In the genomic region with DNA sequence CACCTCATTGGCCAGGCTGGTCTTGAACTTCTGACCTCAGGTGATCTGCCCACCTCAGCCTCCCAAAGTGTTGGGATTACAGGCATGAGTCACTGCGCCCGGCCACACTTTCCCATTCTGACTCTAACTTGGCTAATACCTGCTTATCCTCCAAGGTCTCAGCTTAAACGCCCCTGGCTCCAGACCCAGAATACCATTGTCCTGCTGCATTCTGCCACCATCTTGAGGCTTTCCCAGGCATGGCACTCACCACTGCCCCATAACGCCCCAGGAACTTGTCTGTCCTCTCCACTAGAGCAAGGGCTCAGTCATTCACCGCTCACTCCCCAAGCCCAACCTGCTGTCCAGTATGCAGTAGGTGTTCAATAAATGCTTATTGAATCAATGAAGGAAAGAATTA, we compare ENCODE assay signal across 27 cellular contexts. TPM values are rescaled to one million over a fixed set of nuclear protein-coding genes. Genes with fewer than 3 reads are reported as not detected.
"Had no signal": no experiment of that assay in that cellular context is flagged by ENCODE, and none has a peak within 500 bp of the region (broad histone marks: within the 10 kb centered on the region; RNA-seq: fewer than 3 reads in every experiment).

No MANE protein-coding gene starts in this region.

- H3K4me1 ChIP-seq: colonic mucosa had no signal

- H3K4me2 ChIP-seq: hepatocyte had no signal

- DNase-seq: colonic mucosa; effector CD4-positive, alpha-beta T cell; foreskin melanocyte; head of caudate nucleus; kidney; left cardiac atrium; left ventricle myocardium inferior; lower lobe of right lung; midbrain; psoas muscle; stimulated activated CD4-positive, alpha-beta T cell treated with anti-CD3 and anti-CD28 coated beads, Interleukin-2, amount 100 ng/mL, for 24 hours; stimulated activated CD4-positive, alpha-beta T cell treated with anti-CD3 and anti-CD28 coated beads, Interleukin-4, amount 100 ng/mL, for 4 hours; stimulated activated naive B cell treated with anti-CD40 and anti-IgM and Interleukin-4, amounts not matched to agents 10 μg/mL and 1 μg/mL and 100 μg/mL, for 72 hours; stimulated activated naive CD8-positive, alpha-beta T cell treated with anti-CD3 and anti-CD28 coated beads, Interleukin-15, amount 100 ng/mL, for 72 hours; testis had no signal

- H3K9me3 ChIP-seq: colonic mucosa, left ventricle myocardium inferior, lower lobe of right lung, neutrophil, psoas muscle, testis, tibial nerve had no signal

- H3K36me3 Mint-ChIP-seq: memory B cell; natural killer cell treated with Interleukin-12 subunit alpha and Interleukin-12 subunit beta and Interleukin-15 and Interleukin-18, amount 100 ng/mL, for 72 hours; stimulated activated naive B cell treated with anti-CD40 and anti-IgM and Interleukin-4, amounts not matched to agents 10 μg/mL and 1 μg/mL and 100 μg/mL, for 72 hours had no signal

- H3K27ac ChIP-seq: colonic mucosa, hepatocyte, left ventricle myocardium inferior, lower lobe of right lung, neutrophil, psoas muscle, skin epidermis, testis, tibial nerve had no signal

- H3K79me2 ChIP-seq: hepatocyte had no signal

- H3K27me3 ChIP-seq: colonic mucosa, hepatocyte, neutrophil, testis, tibial nerve had no signal

- H2AFZ ChIP-seq: hepatocyte had no signal

- H3K27ac Mint-ChIP-seq: memory B cell; natural killer cell treated with Interleukin-12 subunit alpha and Interleukin-12 subunit beta and Interleukin-15 and Interleukin-18, amount 100 ng/mL, for 72 hours; stimulated activated naive B cell treated with anti-CD40 and anti-IgM and Interleukin-4, amounts not matched to agents 10 μg/mL and 1 μg/mL and 100 μg/mL, for 72 hours; stimulated activated naive CD8-positive, alpha-beta T cell treated with anti-CD3 and anti-CD28 coated beads, Interleukin-15, amount 100 ng/mL, for 72 hours had no signal

- H3K4me3 Mint-ChIP-seq: memory B cell; natural killer cell treated with Interleukin-12 subunit alpha and Interleukin-12 subunit beta and Interleukin-15 and Interleukin-18, amount 100 ng/mL, for 72 hours; stimulated activated naive B cell treated with anti-CD40 and anti-IgM and Interleukin-4, amounts not matched to agents 10 μg/mL and 1 μg/mL and 100 μg/mL, for 72 hours; stimulated activated naive CD8-positive, alpha-beta T cell treated with anti-CD3 and anti-CD28 coated beads, Interleukin-15, amount 100 ng/mL, for 72 hours had no signal

- H3K9me3 Mint-ChIP-seq: memory B cell; natural killer cell treated with Interleukin-12 subunit alpha and Interleukin-12 subunit beta and Interleukin-15 and Interleukin-18, amount 100 ng/mL, for 72 hours; stimulated activated naive B cell treated with anti-CD40 and anti-IgM and Interleukin-4, amounts not matched to agents 10 μg/mL and 1 μg/mL and 100 μg/mL, for 72 hours; stimulated activated naive CD8-positive, alpha-beta T cell treated with anti-CD3 and anti-CD28 coated beads, Interleukin-15, amount 100 ng/mL, for 72 hours had no signal

- H3K4me1 Mint-ChIP-seq: memory B cell; stimulated activated naive B cell treated with anti-CD40 and anti-IgM and Interleukin-4, amounts not matched to agents 10 μg/mL and 1 μg/mL and 100 μg/mL, for 72 hours; stimulated activated naive CD8-positive, alpha-beta T cell treated with anti-CD3 and anti-CD28 coated beads, Interleukin-15, amount 100 ng/mL, for 72 hours had no signal

- H3K4me3 ChIP-seq: colonic mucosa, hepatocyte, left ventricle myocardium inferior, lower lobe of right lung, psoas muscle, skin epidermis, testis, tibial nerve had no signal

- H3K36me3 ChIP-seq: colonic mucosa, left ventricle myocardium inferior, lower lobe of right lung, neutrophil, tibial nerve had no signal

- H3K27me3 Mint-ChIP-seq: stimulated activated naive CD8-positive, alpha-beta T cell treated with anti-CD3 and anti-CD28 coated beads, Interleukin-15, amount 100 ng/mL, for 72 hours had no signal

RNA-seq across cellular contexts. Expression of gene CAMK2A, which starts 39.8 kb away (rescaled TPM):
- total RNA-seq: dermis microvascular lymphatic vessel endothelial cell; natural killer cell treated with Interleukin-12 subunit alpha and Interleukin-12 subunit beta and Interleukin-15 and Interleukin-18, amount 100 ng/mL, for 72 hours; subcutaneous adipose tissue had no signal

RNA-seq across cellular contexts. Expression of gene ARSI, which starts 53.0 kb away (rescaled TPM):
- total RNA-seq: natural killer cell treated with Interleukin-12 subunit alpha and Interleukin-12 subunit beta and Interleukin-15 and Interleukin-18, amount 100 ng/mL, for 72 hours had no signal
- polyA plus RNA-seq: psoas muscle had no signal

RNA-seq across cellular contexts. Expression of gene SLC6A7, which starts 59.9 kb away (rescaled TPM):
- total RNA-seq: dermis microvascular lymphatic vessel endothelial cell; kidney; left cardiac atrium; left ventricle myocardium inferior; lower lobe of right lung; natural killer cell treated with Interleukin-12 subunit alpha and Interleukin-12 subunit beta and Interleukin-15 and Interleukin-18, amount 100 ng/mL, for 72 hours; osteoblast; psoas muscle; sciatic nerve; tibial nerve; urinary bladder had no signal
- polyA plus RNA-seq: esophagus, psoas muscle had no signal
